14 cellular contexts compared by ENCODE assay signal in the genomic region with DNA sequence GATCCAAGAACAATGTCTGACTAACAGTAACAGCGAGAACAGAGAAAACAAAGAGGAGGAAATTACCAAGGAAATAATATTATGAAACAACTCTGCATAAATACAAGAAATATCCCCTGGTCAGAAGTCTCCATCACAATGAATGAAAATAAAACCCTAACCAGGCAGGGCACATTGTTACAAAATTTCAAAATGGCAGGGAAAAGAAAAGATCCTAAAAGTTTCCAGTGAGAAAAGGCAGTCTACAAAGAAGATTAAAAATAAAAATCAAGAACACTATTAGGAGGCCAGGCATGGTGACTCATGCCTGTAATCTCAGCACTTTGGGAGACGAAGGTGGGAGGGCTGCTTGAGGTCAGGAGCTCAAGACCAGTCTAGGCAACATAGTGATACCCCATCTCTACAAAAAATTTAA. TPM values are rescaled to one million over a fixed set of nuclear protein-coding genes. Genes with fewer than 3 reads are reported as not detected.
DNase-seq lines count a peak whose midpoint lies in the region; TF ChIP-seq lines count a peak whose summit lies in the region.
"Had no signal": no experiment of that assay in that cellular context is flagged by ENCODE, and none has a peak within 500 bp of the region (broad histone marks: within the 10 kb centered on the region; RNA-seq: fewer than 3 reads in every experiment).

No MANE protein-coding gene starts in this region.

- no TSS peak for BruUV-seq in mammary epithelial cell (replicated peaks; lab: Mats Ljungman, UMichigan)

- peak; percentile 64 for DNase-seq in LHCN-M2 (ENCODE audit: low read depth)
- DNase-seq in mammary epithelial cell = peak; percentile 29
- peak; percentile 69 for DNase-seq in iris pigment epithelial cell (ENCODE audit: low read depth)
- DNase-seq in NCI-H1105 (lab: John Stamatoyannopoulos, UW) = no peak
- DNase-seq in activated CD4-positive, alpha-beta T cell treated with anti-CD3 and anti-CD28 coated beads, Interleukin-2, amount 50 U/mL, for 1 hour = no peak
- no peak for DNase-seq in SJCRH30
- DNase-seq: activated CD4-positive, alpha-beta memory T cell treated with anti-CD3 and anti-CD28 coated beads, Interleukin-2, amount 10 ng/mL, durations not matched to agents 7 days and 5 days; activated effector memory CD4-positive, alpha-beta T cell treated with anti-CD3 and anti-CD28 coated beads, Interleukin-2, amount 50 U/mL, for 16 hours; caudate nucleus; esophagus squamous epithelium; NCI-H1048; NCI-H345; right lobe of liver had no signal

- CTCF ChIA-PET in mammary epithelial cell (lab: Charles Lee; ENCODE audit: low non-redundant PET) = no interaction called here

- no peak for TF ChIP-seq CTCF in mammary epithelial cell (conservative IDR thresholded peaks at IDR 0.05 in 1 of 2, IDR thresholded peaks at IDR 0.05 in 1 of 2; ENCODE audit: extremely low read depth in 1 of 2, insufficient read depth in 1 of 2, low read depth in 1 of 2, low read length in 2 of 2)

- dilution Hi-C loops in mammary epithelial cell (cut with HindIII; ENCODE audit: low sequenced_read_pairs) = no loop called here

- H3K9ac ChIP-seq in mammary epithelial cell (ENCODE audit: insufficient read depth, low read length) (no peak overlapping the region), subcutaneous abdominal adipose tissue (ENCODE audit: low read length in 5 of 5) (no peak overlapping the region)

- intact Hi-C loops in mammary epithelial cell (cut with micrococcal nuclease) = no loop called here

- peaks cover 26% of the 10 kb centered on the region for H3K4me1 ChIP-seq in mammary epithelial cell (ENCODE audit: insufficient read depth, low read length)
- peaks cover 4 to 16% (median 13%) of the 10 kb centered on the region in 5 donors for H3K4me1 ChIP-seq in subcutaneous abdominal adipose tissue (ENCODE audit: control insufficient read depth in 5 of 5, insufficient read depth in 5 of 5, low read length in 5 of 5)
- H3K4me1 ChIP-seq in SJCRH30 = no peaks in the 10 kb centered on the region
- H3K4me1 ChIP-seq: right lobe of liver had no signal

- H2AFZ ChIP-seq in mammary epithelial cell (ENCODE audit: low read depth, low read length) = no peak overlapping the region

- H3K4me2 ChIP-seq in mammary epithelial cell (ENCODE audit: insufficient read depth, low read depth, low read length) = peak overlapping the region; percentile 31

- in situ Hi-C loops in mammary epithelial cell (cut with MboI; ENCODE audit: low sequenced_read_pairs in 2 of 2) = no loop called here

- peaks cover 25% of the 10 kb centered on the region for H3K79me2 ChIP-seq in mammary epithelial cell (ENCODE audit: insufficient read depth, low read length)

- H3K36me3 ChIP-seq in mammary epithelial cell (ENCODE audit: insufficient read depth, low read length) = peaks cover 3% of the 10 kb centered on the region
- H3K36me3 ChIP-seq in subcutaneous abdominal adipose tissue (ENCODE audit: control insufficient read depth in 5 of 5, insufficient read depth in 5 of 5, low read length in 5 of 5) = peaks cover 6 to 13% (median 10%) of the 10 kb centered on the region in 5 donors
- peaks cover 9% of the 10 kb centered on the region for H3K36me3 ChIP-seq in SJCRH30
- H3K36me3 ChIP-seq: esophagus squamous epithelium had no signal

- H3K27me3 ChIP-seq in mammary epithelial cell (ENCODE audit: insufficient read depth, low read length) (no peaks in the 10 kb centered on the region), subcutaneous abdominal adipose tissue (ENCODE audit: control insufficient read depth in 5 of 5, insufficient read depth in 4 of 5, low read length in 5 of 5) (no peaks in the 10 kb centered on the region), SJCRH30 (no peaks in the 10 kb centered on the region)
- H3K27me3 ChIP-seq: esophagus squamous epithelium, right lobe of liver had no signal

- no peaks in the 10 kb centered on the region for H4K20me1 ChIP-seq in mammary epithelial cell (ENCODE audit: insufficient read depth, low read length)

- H3K4me3 ChIP-seq in mammary epithelial cell (replicated peaks in 1 of 3; ENCODE audit: insufficient read depth in 1 of 3, low read depth in 2 of 3, low read length in 3 of 3) (no peak overlapping the region), subcutaneous abdominal adipose tissue (ENCODE audit: low read depth in 1 of 5, low read length in 5 of 5) (no peak overlapping the region), SJCRH30 (no peak overlapping the region)
- H3K4me3 ChIP-seq: esophagus squamous epithelium, right lobe of liver had no signal

- H3K27ac ChIP-seq in mammary epithelial cell (ENCODE audit: insufficient read depth, low read depth, low read length) (no peak overlapping the region), subcutaneous abdominal adipose tissue (ENCODE audit: low read depth, low read length) (peak overlapping the region; percentile 70), SJCRH30 (no peak overlapping the region)
- H3K27ac ChIP-seq: right lobe of liver had no signal

- H3K9me3 ChIP-seq in mammary epithelial cell (replicated peaks; ENCODE audit: insufficient read depth, low read length) (no peaks in the 10 kb centered on the region), subcutaneous abdominal adipose tissue (ENCODE audit: control insufficient read depth in 5 of 5, low read length in 5 of 5) (no peaks in the 10 kb centered on the region), SJCRH30 (replicated peaks) (no peaks in the 10 kb centered on the region)
- H3K9me3 ChIP-seq: esophagus squamous epithelium, right lobe of liver had no signal

- WGBS in mammary epithelial cell (ENCODE audit: low coverage, missing lambda C conversion rate) = 50% methylated on average over 2 of the region's 2 CpGs

RNA-seq across cellular contexts. Expression of gene FERMT2, which starts 47.9 kb away (rescaled TPM):
- 87.5 and 89.6 TPM in 2 replicates for total RNA-seq in LHCN-M2 (2014; rRNA removed)
- polyA plus RNA-seq in LHCN-M2 (2012) = 68.5 TPM
- 10 to 100 TPM; 25.9 to 86.0 TPM for total RNA-seq in mammary epithelial cell
- 15.3 TPM for polyA plus RNA-seq in mammary epithelial cell
- polyA minus RNA-seq in mammary epithelial cell = 32.9 TPM
- total RNA-seq in SJCRH30 (2014; rRNA removed; shearing (Covaris generic)) = 62.5 and 65.3 TPM in 2 replicates

Comparison
In these comparisons a context has a peak if more than half of its experiments do, and no peak if none do; other contexts are left out.
1. DNase-seq: peak in LHCN-M2 (single experiment), mammary epithelial cell (single experiment) and iris pigment epithelial cell (single experiment); none in NCI-H1105 (single experiment), activated CD4-positive, alpha-beta T cell treated with anti-CD3 and anti-CD28 coated beads, Interleukin-2, amount 50 U/mL, for 1 hour (single experiment) and SJCRH30 (0 of 2).